Comparison of ENCODE assay signal across 8 cellular contexts in the genomic region with DNA sequence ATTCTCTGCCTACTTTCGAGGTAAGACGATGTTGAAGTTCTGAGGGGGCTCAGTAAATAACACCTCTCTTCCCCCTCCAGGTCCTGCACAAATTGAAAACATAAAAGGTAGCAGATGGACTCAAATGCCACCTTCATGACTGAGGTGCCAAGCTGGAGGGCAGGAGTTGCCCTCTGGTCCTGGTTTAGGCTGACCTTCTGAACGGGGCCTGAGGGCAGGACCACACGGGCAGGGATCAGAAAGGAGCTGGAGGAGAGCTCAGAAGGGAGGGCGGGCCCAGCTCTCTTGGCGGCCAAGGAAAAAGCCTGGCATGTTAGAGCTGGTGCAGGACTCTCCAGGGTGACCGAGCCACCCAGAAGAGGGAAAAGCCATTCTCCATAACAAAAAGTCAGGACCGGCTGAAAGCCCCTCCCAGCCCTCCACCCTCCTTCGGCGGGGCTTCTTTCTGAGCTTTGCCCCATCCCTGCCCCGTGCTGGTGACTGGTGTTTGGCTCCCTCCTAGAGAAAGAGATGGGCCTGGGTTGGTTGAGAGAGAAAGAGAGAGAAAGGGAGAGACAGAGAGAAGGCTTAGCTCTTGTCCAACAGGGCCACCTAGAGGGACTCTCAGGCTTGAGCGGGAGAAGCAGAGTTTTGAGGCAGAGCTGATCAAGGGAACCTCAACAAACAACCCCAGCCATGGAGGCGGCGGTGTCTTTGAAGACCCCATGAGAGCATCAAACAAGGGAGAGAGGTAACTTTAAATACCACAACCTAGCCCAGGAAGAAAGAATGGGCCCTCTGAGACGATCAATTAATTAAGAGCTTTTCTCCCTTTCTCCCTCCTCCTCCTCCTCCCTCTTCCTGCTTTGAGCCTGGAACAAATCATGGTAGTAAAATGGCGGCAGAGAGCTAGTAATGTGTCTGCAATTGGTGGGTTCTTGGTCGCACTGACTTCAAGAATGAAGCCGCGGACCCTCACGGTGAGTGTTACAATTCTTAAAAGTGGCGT. TPM values are rescaled to one million over a fixed set of nuclear protein-coding genes. Genes with fewer than 3 reads are reported as not detected.
DNase-seq lines count a peak whose midpoint lies in the region; ATAC-seq and TF ChIP-seq lines count a peak whose summit lies in the region.

No MANE protein-coding gene starts in this region.

- H3K36me3 ChIP-seq in GM23338 (ENCODE audit: insufficient read depth) (no peaks in the 10 kb centered on the region), brain microvascular endothelial cell (replicated peaks) (no peaks in the 10 kb centered on the region), left lung (no peaks in the 10 kb centered on the region), sigmoid colon (no peaks in the 10 kb centered on the region)

- DNase-seq in DMS 273 (lab: John Stamatoyannopoulos, UW; ENCODE audit: unreplicated experiment) (peak; percentile 83), GM23338 (ENCODE audit: low spot score) (peak; percentile 82), OCI-M1 (lab: John Stamatoyannopoulos, UW) (peak; percentile 82), brain microvascular endothelial cell (peak; percentile 45), left lung (no peak), sigmoid colon (no peak), NCI-H2029 (lab: John Stamatoyannopoulos, UW) (no peak)

- in situ Hi-C loops in brain microvascular endothelial cell (cut with HindIII; ENCODE audit: low pct_ligation_motif_present, low sequenced_read_pairs): no loop called here

- H3K9me2 ChIP-seq in GM23338 (ENCODE audit: insufficient read depth): no peaks in the 10 kb centered on the region

- TF ChIP-seq POLR2A in sigmoid colon (IDR thresholded peaks at IDR 0.05): no peak

- no peak overlapping the region for H3K4me3 Mint-ChIP-seq in GM23338

- H4K20me1 ChIP-seq in GM23338 (replicated peaks; ENCODE audit: insufficient read depth): no peaks in the 10 kb centered on the region

- ATAC-seq in GM23338: peak; percentile 97
- ATAC-seq in left lung: peak; percentile 66
- ATAC-seq in HG03565 (IDR thresholded peaks at IDR 0.05; ENCODE audit: unreplicated experiment): no peak

- H3K4me3 ChIP-seq in GM23338 (no peak overlapping the region), brain microvascular endothelial cell (ENCODE audit: low read depth, low read length) (no peak overlapping the region), left lung (no peak overlapping the region), sigmoid colon (no peak overlapping the region)

- 86 to 90% methylated on average over 21 of the region's 21 CpGs for WGBS in sigmoid colon, 2 donors

- H3K27ac ChIP-seq in GM23338 (ENCODE audit: low read depth) (no peak overlapping the region), brain microvascular endothelial cell (no peak overlapping the region), left lung (no peak overlapping the region), sigmoid colon (no peak overlapping the region)

- peak overlapping the region; percentile 91 for H2AFZ ChIP-seq in GM23338

- H3K27me3 Mint-ChIP-seq in GM23338 (ENCODE audit: insufficient read depth, low read depth, poor library complexity): peaks cover 3% of the 10 kb centered on the region

- 0 out of 2 replicates have a peak overlapping the region, but pooled peaks have one; percentile 21 for H3K4me2 ChIP-seq in GM23338

- peaks cover 2% of the 10 kb centered on the region; the same call in 2 of the 3 replicates for H3K9me3 Mint-ChIP-seq in GM23338

- H3K9me3 ChIP-seq in left lung (no peaks in the 10 kb centered on the region), sigmoid colon (no peaks in the 10 kb centered on the region)

- H3K4me1 ChIP-seq in GM23338 (ENCODE audit: insufficient read depth) (peaks cover 5% of the 10 kb centered on the region; the same call in 1 of the 2 replicates), left lung (no peaks in the 10 kb centered on the region), sigmoid colon (no peaks in the 10 kb centered on the region)

- TF ChIP-seq CTCF in GM23338 (conservative IDR thresholded peaks at IDR 0.05; ENCODE audit: low read depth in 2 of 2): peak; percentile 57 to 85
- peak; percentile 78 for TF ChIP-seq CTCF in brain microvascular endothelial cell (IDR thresholded peaks at IDR 0.05; ENCODE audit: low read depth, low read length, missing control alignments)
- peak in 1 of 2 donors; percentile 9 for TF ChIP-seq CTCF in left lung (IDR thresholded peaks at IDR 0.05)
- no peak for TF ChIP-seq CTCF in sigmoid colon (IDR thresholded peaks at IDR 0.05)

- no peaks in the 10 kb centered on the region for H3K36me3 Mint-ChIP-seq in GM23338 (ENCODE audit: low read depth)

- H3F3A ChIP-seq in GM23338 (replicated peaks; ENCODE audit: low read depth): no peaks in the 10 kb centered on the region

- no peak for TF ChIP-seq EP300 in sigmoid colon (IDR thresholded peaks at IDR 0.05)

- intact Hi-C loops in left lung (cut with DNase I): no loop called here
- intact Hi-C loops in sigmoid colon (cut with DNase I): no loop called here

- H3K27me3 ChIP-seq in GM23338 (ENCODE audit: insufficient read depth) (no peaks in the 10 kb centered on the region), brain microvascular endothelial cell (replicated peaks) (no peaks in the 10 kb centered on the region), left lung (no peaks in the 10 kb centered on the region), sigmoid colon (no peaks in the 10 kb centered on the region)

- H3K27ac Mint-ChIP-seq in GM23338: no peak overlapping the region

- H3K79me2 ChIP-seq in GM23338 (replicated peaks; ENCODE audit: insufficient read depth): no peaks in the 10 kb centered on the region

- peaks cover 5% of the 10 kb centered on the region; the same call in 2 of the 3 replicates for H3K4me1 Mint-ChIP-seq in GM23338

TF ChIP-seq in GM23338, 12 proteins besides CTCF, POLR2A, EP300 and RAD21 (continues in another document):
- no peak for TF ChIP-seq POLR2AphosphoS5 (IDR thresholded peaks at IDR 0.05; ENCODE audit: low read depth)

RNA-seq across cellular contexts. Expression of a gene that starts 50.8 kb away (rescaled TPM):
- total RNA-seq in GM23338 (2014; rRNA removed; shearing (Covaris generic)): 3.8 and 6.0 TPM in 2 replicates
- polyA plus RNA-seq in GM23338 (2016; fragmentation: Nextera tagmentation; extraction: Ambion mirVana): 3.0 and 4.8 TPM in 2 replicates
- total RNA-seq in left lung: 100 to 1,000 TPM in 1 of 2 donors, 10 to 100 TPM in 1; 47.5 to 117 TPM
- 10 to 100 TPM; 26.3 to 51.0 (median 40.6) TPM for total RNA-seq in sigmoid colon
- polyA plus RNA-seq in sigmoid colon: 10 to 100 TPM in 2 of 3 donors, 1 to 10 TPM in 1; 9.0 to 46.8 (median 11.8) TPM

RNA-seq across cellular contexts. Expression of a gene that starts 60.0 kb away (rescaled TPM):
- 0.58 and 1.3 TPM in 2 replicates for total RNA-seq in GM23338 (2014; rRNA removed; shearing (Covaris generic))
- polyA plus RNA-seq in GM23338 (2016; fragmentation: Nextera tagmentation; extraction: Ambion mirVana) (0.82 and 1.2 TPM in 2 replicates), sigmoid colon (1 to 10 TPM in 1 of 3 donors, under 1 TPM in 2; under 0.01 to 4.1 (median 0.69) TPM)
- total RNA-seq in left lung (1 to 10 TPM; 3.6 to 6.9 TPM), sigmoid colon (10 to 100 TPM; 19.1 to 28.9 (median 22.7) TPM)

Comparison
In these comparisons a context has a peak if more than half of its experiments do, and no peak if none do; other contexts are left out.
1. DNase-seq: peak in DMS 273 (single experiment), GM23338 (single experiment), OCI-M1 (single experiment) and brain microvascular endothelial cell (single experiment); none in left lung (0 of 2), sigmoid colon (single experiment) and NCI-H2029 (single experiment).
2. CTCF ChIP-seq: peak in GM23338 (2 of 2) and brain microvascular endothelial cell (single experiment); none in sigmoid colon (0 of 4).